In genomic region chr7:64463636-64464375, GRCh38 we compare ENCODE assay signal across 8 cellular contexts.
DNase-seq lines count a peak whose midpoint lies in the region; ATAC-seq and TF ChIP-seq lines count a peak whose summit lies in the region.

No MANE protein-coding gene starts in this region.

- no peak overlapping the region for H2BK120ac ChIP-seq in neuronal stem cell (ENCODE audit: low read depth, low read length)

- BruUV-seq in Caco-2 (replicated peaks; lab: Mats Ljungman, UMichigan): no TSS peak

- CTCF ChIA-PET in SK-N-SH (lab: Yijun Ruan, JAX) (interaction anchor here (1.0 to 2.3 kb wide), 3 partner anchors 32 to 281 kb away, joined by 3 to 7 read pairs (median 3); no protein-coding TSS in a partner anchor), Caco-2 (lab: Charles Lee) (no interaction called here)

- intact Hi-C loops in Caco-2 (cut with micrococcal nuclease; ENCODE audit: unreplicated experiment): no loop called here

- no peak overlapping the region for H4K91ac ChIP-seq in neuronal stem cell (ENCODE audit: low read depth, low read length, poor library complexity)

- H2AK5ac ChIP-seq in neuronal stem cell (ENCODE audit: low read depth, low read length): no peak overlapping the region

- no peak overlapping the region for H3K4ac ChIP-seq in neuronal stem cell (ENCODE audit: low read length)

- H3K79me2 ChIP-seq in SK-N-SH (ENCODE audit: insufficient read depth): peaks cover 14% of the 10 kb centered on the region; the same call in 1 of the 2 replicates

- ATAC-seq in GM19372 (IDR thresholded peaks at IDR 0.05; ENCODE audit: low read depth, unreplicated experiment): peak; percentile 62
- peak; percentile 50 for ATAC-seq in esophagus mucosa
- no peak for ATAC-seq in HG03025 (IDR thresholded peaks at IDR 0.05; ENCODE audit: low FRiP score, unreplicated experiment)
- no peak for ATAC-seq in HG03432 (IDR thresholded peaks at IDR 0.05; ENCODE audit: unreplicated experiment)

- H3F3A ChIP-seq in SK-N-SH (replicated peaks; ENCODE audit: insufficient read depth): no peaks in the 10 kb centered on the region

- TF ChIP-seq RAD21 in SK-N-SH (IDR thresholded peaks at IDR 0.05; ENCODE audit: low read length): no peak

- no peak overlapping the region for H3K4me3 Mint-ChIP-seq in Caco-2 (ENCODE audit: unreplicated experiment)

- H3K4me1 ChIP-seq in SK-N-SH (ENCODE audit: control insufficient read depth in 1 of 2, insufficient read depth in 2 of 2, low read depth in 1 of 2, low read length in 1 of 2): no peaks in the 10 kb centered on the region; a peak in 2 of 4 replicates
- no peaks in the 10 kb centered on the region for H3K4me1 ChIP-seq in neuronal stem cell (ENCODE audit: control insufficient read depth in 2 of 2, insufficient read depth in 1 of 2, low read depth in 1 of 2, low read length in 2 of 2)
- no peaks in the 10 kb centered on the region for H3K4me1 ChIP-seq in Caco-2

- POLR2A ChIA-PET in SK-N-SH (lab: Yijun Ruan, JAX): interaction anchor here (0.6 to 1.7 kb wide), 7 partner anchors 19 to 538 kb away, joined by 3 to 12 read pairs (median 7); partner anchors contain the start of genes ZNF680 and ZNF736
- POLR2A ChIA-PET in Caco-2 (lab: Charles Lee): no interaction called here

- no peak for TF ChIP-seq CTCF in SK-N-SH (IDR thresholded peaks at IDR 0.05)
- no peak for TF ChIP-seq CTCF in Caco-2 (IDR thresholded peaks at IDR 0.05; ENCODE audit: insufficient read depth in 1 of 2, low read depth in 1 of 2, low read length in 1 of 2, severe bottlenecking in 1 of 2, unreplicated experiment in 1 of 2)

- 0 out of 2 replicates have a peak, but pooled peaks cover 5% of the 10 kb centered on the region for H3K9me3 ChIP-seq in SK-N-SH
- peaks cover 0 to 5% of the 10 kb centered on the region in 2 donors for H3K9me3 ChIP-seq in neuronal stem cell (replicated peaks in 1 of 2; ENCODE audit: control insufficient read depth in 2 of 2, insufficient read depth in 1 of 2, low read depth in 1 of 2, low read length in 2 of 2)
- H3K9me3 ChIP-seq in Caco-2: peaks cover 16% of the 10 kb centered on the region

- H3K23ac ChIP-seq in neuronal stem cell (ENCODE audit: low read depth, low read length, poor library complexity): no peak overlapping the region

- H3K4me2 ChIP-seq in SK-N-SH: peak overlapping the region; percentile 71
- no peak overlapping the region for H3K4me2 ChIP-seq in neuronal stem cell (ENCODE audit: insufficient read depth, low read length, poor library complexity, severe bottlenecking)

- 4% methylated on average over 35 of the region's 38 CpGs for WGBS in SK-N-SH (ENCODE audit: low lambda C conversion rate)
- WGBS in neuronal stem cell (ENCODE audit: extremely low coverage in 2 of 2, insufficient read length in 2 of 2, insufficient replicate concordance in 1 of 2), 2 donors: no CpG with 5 or more reads among the region's 38 CpGs

- no peak overlapping the region for H3K14ac ChIP-seq in neuronal stem cell (ENCODE audit: low read length)

- H3K27ac Mint-ChIP-seq in Caco-2 (ENCODE audit: unreplicated experiment): no peak overlapping the region

- H2BK12ac ChIP-seq in neuronal stem cell (ENCODE audit: low read length): no peak overlapping the region

- peak; percentile 85 for DNase-seq in SK-N-SH
- no peak for DNase-seq in neuronal stem cell (ENCODE audit: low spot score)
- DNase-seq in Caco-2: no peak
- DNase-seq in LoVo (ENCODE audit: low spot score): no peak

- no peak overlapping the region for H2BK15ac ChIP-seq in neuronal stem cell (ENCODE audit: low read length)

- H3K36me3 ChIP-seq in SK-N-SH (replicated peaks in 1 of 2; ENCODE audit: control insufficient read depth in 1 of 2, insufficient read depth in 2 of 2, low read length in 1 of 2) (no peaks in the 10 kb centered on the region), neuronal stem cell (replicated peaks in 1 of 2; ENCODE audit: control insufficient read depth in 2 of 2, insufficient read depth in 2 of 2, low read length in 2 of 2) (no peaks in the 10 kb centered on the region), Caco-2 (ENCODE audit: control insufficient read depth, insufficient read depth, low read length) (no peaks in the 10 kb centered on the region)

- H3K4me1 Mint-ChIP-seq in Caco-2 (ENCODE audit: low read depth, unreplicated experiment): no peaks in the 10 kb centered on the region

- H3K18ac ChIP-seq in neuronal stem cell (ENCODE audit: low read length): no peak overlapping the region

- H3K9ac ChIP-seq in SK-N-SH: peak overlapping the region; percentile 72
- H3K9ac ChIP-seq in neuronal stem cell (ENCODE audit: low read depth, low read length, poor library complexity): no peak overlapping the region

- no peaks in the 10 kb centered on the region for H3K79me1 ChIP-seq in neuronal stem cell (ENCODE audit: low read depth, low read length)

- no peaks in the 10 kb centered on the region for H3K27me3 Mint-ChIP-seq in Caco-2 (ENCODE audit: insufficient read depth, unreplicated experiment)

- H3K9me2 ChIP-seq in SK-N-SH: 0 out of 2 replicates have a peak, but pooled peaks cover 5% of the 10 kb centered on the region

- peak overlapping the region; percentile 68 to 75 for H3K4me3 ChIP-seq in SK-N-SH (ENCODE audit: low read depth in 2 of 2, low read length in 1 of 2)
- no peak overlapping the region for H3K4me3 ChIP-seq in neuronal stem cell (ENCODE audit: low read length in 2 of 2)
- no peak overlapping the region for H3K4me3 ChIP-seq in Caco-2 (ENCODE audit: low read depth, low read length)

- H4K8ac ChIP-seq in neuronal stem cell (ENCODE audit: low read depth, low read length): no peak overlapping the region

- H3K9me3 Mint-ChIP-seq in Caco-2 (ENCODE audit: unreplicated experiment): peaks cover 31% of the 10 kb centered on the region

- H3K27ac ChIP-seq in SK-N-SH (ENCODE audit: low read depth in 2 of 2, low read length in 1 of 2) (peak overlapping the region; percentile 25 to 75; a peak in 3 of 4 replicates), neuronal stem cell (replicated peaks; ENCODE audit: low read length) (no peak overlapping the region)

- no peaks in the 10 kb centered on the region for H4K20me1 ChIP-seq in SK-N-SH (ENCODE audit: insufficient read depth)

- H3K27me3 ChIP-seq in SK-N-SH (ENCODE audit: insufficient read depth) (no peaks in the 10 kb centered on the region), neuronal stem cell (ENCODE audit: control insufficient read depth in 3 of 3, insufficient read depth in 3 of 3, low read depth in 1 of 3, low read length in 3 of 3) (no peaks in the 10 kb centered on the region), Caco-2 (replicated peaks; ENCODE audit: control insufficient read depth, insufficient read depth, low read length) (no peaks in the 10 kb centered on the region)

- H2AFZ ChIP-seq in SK-N-SH (ENCODE audit: low read depth) (peak overlapping the region; percentile 80; the same call in 1 of the 2 replicates), neuronal stem cell (ENCODE audit: low read length) (peak overlapping the region; percentile 49)

- H2BK5ac ChIP-seq in neuronal stem cell (ENCODE audit: low read length): no peak overlapping the region

- no peak for TF ChIP-seq EP300 in SK-N-SH (IDR thresholded peaks at IDR 0.05; ENCODE audit: borderline replicate concordance in 1 of 2, low read depth in 1 of 2, low read length in 1 of 2)

- H3K36me3 Mint-ChIP-seq in Caco-2 (ENCODE audit: insufficient read depth, unreplicated experiment): no peaks in the 10 kb centered on the region

TF ChIP-seq in SK-N-SH, 30 proteins besides CTCF, POLR2A, EP300 and RAD21:
- no peak for TF ChIP-seq NRF1 (IDR thresholded peaks at IDR 0.05; ENCODE audit: low read depth, low read length)
- TF ChIP-seq RCOR1 (IDR thresholded peaks at IDR 0.05; ENCODE audit: low read length): 0 out of 2 replicates have a peak, but pooled peaks have one; percentile 30
- no peak for TF ChIP-seq PBX3 (IDR thresholded peaks at IDR 0.05)
- TF ChIP-seq SMC3 (IDR thresholded peaks at IDR 0.05; ENCODE audit: low read depth, low read length): no peak
- TF ChIP-seq MAX (IDR thresholded peaks at IDR 0.05; ENCODE audit: low read depth): peak; percentile 23; the same call in 1 of the 2 replicates
- peak; percentile 81 for TF ChIP-seq ELF1 (IDR thresholded peaks at IDR 0.05)
- peak; percentile 48; the same call in 1 of the 2 replicates for TF ChIP-seq TAF1 (IDR thresholded peaks at IDR 0.05; ENCODE audit: borderline replicate concordance, low read depth, low read length)
- TF ChIP-seq MXI1 (IDR thresholded peaks at IDR 0.05; ENCODE audit: low read depth, low read length): peak; percentile 73; the same call in 1 of the 2 replicates
- TF ChIP-seq GABPA (IDR thresholded peaks at IDR 0.05; ENCODE audit: low read depth): peak; percentile 42
- TF ChIP-seq IRF3 (IDR thresholded peaks at IDR 0.05; ENCODE audit: low read depth, low read length): peak; percentile 70
- TF ChIP-seq POLR2AphosphoS5 (IDR thresholded peaks at IDR 0.05; ENCODE audit: low read depth, low read length): peak; percentile 65; the same call in 1 of the 2 replicates
- peak; percentile 83 for TF ChIP-seq RFX5 (IDR thresholded peaks at IDR 0.05; ENCODE audit: low read length)
- TF ChIP-seq CHD2 (IDR thresholded peaks at IDR 0.05; ENCODE audit: low read length, partially characterized antibody): peak; percentile 68

Comparison
In these comparisons a context has a peak if more than half of its experiments do, and no peak if none do; other contexts are left out.
1. ATAC-seq: peak in GM19372 (single experiment) and esophagus mucosa (single experiment); none in HG03025 (single experiment) and HG03432 (single experiment).
2. H3K4me3 ChIP-seq: peak in SK-N-SH (2 of 2); none in neuronal stem cell (0 of 2) and Caco-2 (single experiment).